In the genomic region with DNA sequence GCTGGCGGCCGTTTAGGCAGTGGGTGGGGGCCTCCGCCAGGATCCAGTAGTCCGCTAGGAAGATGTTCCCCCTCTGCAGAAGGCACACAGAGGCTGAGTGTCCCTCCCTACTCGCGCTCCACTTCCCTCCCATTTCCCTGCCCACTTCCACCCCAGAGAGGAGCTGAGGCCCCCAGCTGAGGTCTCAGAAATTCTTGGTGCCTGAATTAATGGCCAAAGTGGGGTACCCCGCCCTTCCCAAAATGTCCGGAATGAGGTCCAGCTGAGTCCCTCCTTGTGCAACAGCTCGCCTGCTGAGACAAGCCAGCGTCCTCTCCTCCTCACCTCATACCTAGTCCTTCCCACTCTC, we compare ENCODE assay signal across 11 cellular contexts. TPM values are rescaled to one million over a fixed set of nuclear protein-coding genes. Genes with fewer than 3 reads are reported as not detected.
DNase-seq lines count a peak whose midpoint lies in the region; ATAC-seq and TF ChIP-seq lines count a peak whose summit lies in the region.
"Had no signal": no experiment of that assay in that cellular context is flagged by ENCODE, and none has a peak within 500 bp of the region (broad histone marks: within the 10 kb centered on the region; RNA-seq: fewer than 3 reads in every experiment).

No MANE protein-coding gene starts in this region.

- H3K4me3 Mint-ChIP-seq in CD8-positive, alpha-beta memory T cell = peak overlapping the region in 4 of 7 donors; percentile 41 to 66 (median 52)

- intact Hi-C loops in lower leg skin (cut with DNase I; ENCODE audit: low total_unique reads) = no loop called here

- H3K4me1 ChIP-seq in CD8-positive, alpha-beta memory T cell (ENCODE audit: insufficient read depth, low read length) = no peaks in the 10 kb centered on the region
- H3K4me1 ChIP-seq in OCI-LY1 (ENCODE audit: insufficient read depth, low read length, severe bottlenecking) (peaks cover 6% of the 10 kb centered on the region), endocrine pancreas (ENCODE audit: control insufficient read depth, insufficient read depth, low read length) (no peaks in the 10 kb centered on the region), parathyroid adenoma (no peaks in the 10 kb centered on the region)

- no peak overlapping the region for H3K9ac ChIP-seq in OCI-LY1 (ENCODE audit: low read length)
- peak overlapping the region; percentile 54 for H3K9ac ChIP-seq in endocrine pancreas (ENCODE audit: control insufficient read depth, insufficient read depth, low read length)
- no peak overlapping the region for H3K9ac ChIP-seq in parathyroid adenoma

- H3K27ac ChIP-seq in CD8-positive, alpha-beta memory T cell (ENCODE audit: low read depth, low read length) = no peak overlapping the region
- H3K27ac ChIP-seq in OCI-LY1 (ENCODE audit: low read depth, low read length, poor library complexity, severe bottlenecking) (no peak overlapping the region), parathyroid adenoma (no peak overlapping the region)

- no peaks in the 10 kb centered on the region for H3K9me3 Mint-ChIP-seq in CD8-positive, alpha-beta memory T cell
- H3K9me3 Mint-ChIP-seq: activated CD4-positive, alpha-beta T cell treated with anti-CD3 and anti-CD28 coated beads, Interleukin-2, amount 10 ng/mL, durations not matched to agents 7 days and 5 days had no signal

- peak overlapping the region in 1 of 8 donors; percentile 23 for H3K27ac Mint-ChIP-seq in CD8-positive, alpha-beta memory T cell
- H3K27ac Mint-ChIP-seq: activated CD4-positive, alpha-beta T cell treated with anti-CD3 and anti-CD28 coated beads, Interleukin-2, amount 10 ng/mL, durations not matched to agents 7 days and 5 days had no signal

- POLR2A ChIA-PET in CD8-positive, alpha-beta memory T cell (lab: Charles Lee) = interaction anchor here (1.1 to 2.0 kb wide), 3 partner anchors 9 to 50 kb away, joined by 3 to 8 read pairs (median 6); no protein-coding TSS in a partner anchor

- peaks cover 28 to 39% of the 10 kb centered on the region in 2 donors for H3K27me3 Mint-ChIP-seq in CD8-positive, alpha-beta memory T cell

- H3K79me2 ChIP-seq in OCI-LY1 (ENCODE audit: insufficient read depth, low read length) = no peaks in the 10 kb centered on the region
- no peaks in the 10 kb centered on the region for H3K79me2 ChIP-seq in parathyroid adenoma

- H3K4me1 Mint-ChIP-seq in CD8-positive, alpha-beta memory T cell = peaks cover 0 to 5% (median 2%) of the 10 kb centered on the region in 3 donors

- H2AFZ ChIP-seq in OCI-LY1 (ENCODE audit: low read length) (no peak overlapping the region), parathyroid adenoma (peak overlapping the region; percentile 89)

- DNase-seq in CD8-positive, alpha-beta memory T cell = no peak
- no peak for DNase-seq in globus pallidus (ENCODE audit: low spot score)
- DNase-seq in lower leg skin (ENCODE audit: low spot score in 2 of 2) = no peak
- no peak for DNase-seq in NCI-H1048 (lab: John Stamatoyannopoulos, UW)

- H4K20me1 ChIP-seq in OCI-LY1 (ENCODE audit: insufficient read depth, low read length) = no peaks in the 10 kb centered on the region

- no peaks in the 10 kb centered on the region for H3K9me2 ChIP-seq in OCI-LY1 (ENCODE audit: low read depth, low read length)

- peak overlapping the region; percentile 82 for H3K4me2 ChIP-seq in OCI-LY1 (ENCODE audit: low read length)
- H3K4me2 ChIP-seq in parathyroid adenoma (ENCODE audit: low read length) = peak overlapping the region; percentile 87

- H3K36me3 Mint-ChIP-seq in CD8-positive, alpha-beta memory T cell = no peaks in the 10 kb centered on the region

- no peaks in the 10 kb centered on the region for H3K9me3 ChIP-seq in CD8-positive, alpha-beta memory T cell (ENCODE audit: low read length)
- H3K9me3 ChIP-seq in OCI-LY1 (ENCODE audit: low read length) (no peaks in the 10 kb centered on the region), endocrine pancreas (ENCODE audit: control insufficient read depth, low read length) (no peaks in the 10 kb centered on the region), parathyroid adenoma (ENCODE audit: control insufficient read depth, low read length) (no peaks in the 10 kb centered on the region)

- CTCF ChIA-PET in CD8-positive, alpha-beta memory T cell (lab: Charles Lee) = interaction anchor here (0.9 to 7.1 kb wide), 25 partner anchors 9 to 265 kb away, joined by 3 to 97 read pairs (median 7); a partner anchor contains a TSS

- no peak for ATAC-seq in GM21526 (IDR thresholded peaks at IDR 0.05; ENCODE audit: low FRiP score, unreplicated experiment)

- no peak for TF ChIP-seq POLR2A in lower leg skin (IDR thresholded peaks at IDR 0.05)

- peak overlapping the region; percentile 65 for H3K4me3 ChIP-seq in CD8-positive, alpha-beta memory T cell (ENCODE audit: low read length)
- H3K4me3 ChIP-seq in OCI-LY1 (ENCODE audit: low read depth, low read length, poor library complexity, severe bottlenecking) (peak overlapping the region; percentile 57), endocrine pancreas (ENCODE audit: control insufficient read depth, insufficient read depth, low read length) (no peak overlapping the region), parathyroid adenoma (ENCODE audit: low read depth, low read length) (no peak overlapping the region), lower leg skin (ENCODE audit: low read depth, poor library complexity, severe bottlenecking) (no peak overlapping the region)

- no peaks in the 10 kb centered on the region for H3F3A ChIP-seq in OCI-LY1 (ENCODE audit: insufficient read depth, low read length)

- 20 to 23% methylated on average over 9 to 10 of the region's 10 CpGs for WGBS in lower leg skin, 2 donors

- H3K27me3 ChIP-seq in CD8-positive, alpha-beta memory T cell (ENCODE audit: insufficient read depth, low read length, poor library complexity, severe bottlenecking) = peaks cover 28% of the 10 kb centered on the region
- H3K27me3 ChIP-seq in OCI-LY1 (ENCODE audit: insufficient read depth, low read length) = no peaks in the 10 kb centered on the region; the same call in none of the 2 replicates
- H3K27me3 ChIP-seq in endocrine pancreas (ENCODE audit: control insufficient read depth, insufficient read depth, low read length) = peaks cover 2% of the 10 kb centered on the region
- H3K27me3 ChIP-seq in parathyroid adenoma (ENCODE audit: control insufficient read depth, insufficient read depth, low read length) = no peaks in the 10 kb centered on the region

- no peaks in the 10 kb centered on the region for H3K36me3 ChIP-seq in CD8-positive, alpha-beta memory T cell (ENCODE audit: insufficient read depth, low read length)
- H3K36me3 ChIP-seq in OCI-LY1 (ENCODE audit: insufficient read depth, low read length) (no peaks in the 10 kb centered on the region), endocrine pancreas (ENCODE audit: control insufficient read depth, insufficient read depth, low read length) (no peaks in the 10 kb centered on the region), parathyroid adenoma (ENCODE audit: control insufficient read depth, insufficient read depth, low read length) (no peaks in the 10 kb centered on the region)

- TF ChIP-seq CTCF in OCI-LY1 (IDR thresholded peaks at IDR 0.05; ENCODE audit: low read length) (no peak), parathyroid adenoma (IDR thresholded peaks at IDR 0.05) (no peak), lower leg skin (IDR thresholded peaks at IDR 0.05) (no peak)

RNA-seq across cellular contexts. Expression of a gene that starts 7.9 kb away (rescaled TPM):
- not detected for total RNA-seq in CD8-positive, alpha-beta memory T cell
- not detected for polyA plus RNA-seq in CD8-positive, alpha-beta memory T cell
- 100 to 1,000 TPM in 1 of 4 donors, 10 to 100 TPM in 3; 73.8 to 143 (median 88.2) TPM for total RNA-seq in lower leg skin
- total RNA-seq: activated CD4-positive, alpha-beta T cell treated with anti-CD3 and anti-CD28 coated beads, Interleukin-2, amount 10 ng/mL, durations not matched to agents 7 days and 5 days; T-helper 1 cell treated with Interleukin-12 subunit alpha and Interleukin-12 subunit beta and Interleukin-4 antibody, amounts not matched to agents 30 ng/mL and 1 ng/mL, for 36 hours had no signal

RNA-seq across cellular contexts. Expression of a gene that starts 13.5 kb away (rescaled TPM):
- 1 to 10 TPM; 1.6 to 1.8 TPM for total RNA-seq in CD8-positive, alpha-beta memory T cell
- polyA plus RNA-seq in CD8-positive, alpha-beta memory T cell = not detected
- total RNA-seq in lower leg skin = not detected

RNA-seq across cellular contexts. Expression of a gene that starts 22.9 kb away (rescaled TPM):
- 1 to 10 TPM; 1.3 to 1.9 TPM for total RNA-seq in CD8-positive, alpha-beta memory T cell
- polyA plus RNA-seq in CD8-positive, alpha-beta memory T cell = not detected
- total RNA-seq in lower leg skin = 100 to 1,000 TPM; 131 to 246 (median 157) TPM
- total RNA-seq: M059J; T-helper 1 cell treated with Interleukin-12 subunit alpha and Interleukin-12 subunit beta and Interleukin-4 antibody, amounts not matched to agents 30 ng/mL and 1 ng/mL, for 36 hours had no signal

RNA-seq across cellular contexts. Expression of a gene that starts 41.8 kb away (rescaled TPM):
- total RNA-seq in CD8-positive, alpha-beta memory T cell = 10 to 100 TPM; 26.5 to 35.8 TPM
- polyA plus RNA-seq in CD8-positive, alpha-beta memory T cell = 12.1 TPM
- total RNA-seq in lower leg skin = 100 to 1,000 TPM; 197 to 545 (median 266) TPM

RNA-seq across cellular contexts. Expression of a gene that starts 52.3 kb away (rescaled TPM):
- 10 to 100 TPM; 38.3 to 41.0 TPM for total RNA-seq in CD8-positive, alpha-beta memory T cell
- 98.3 TPM for polyA plus RNA-seq in CD8-positive, alpha-beta memory T cell
- total RNA-seq in lower leg skin = 10 to 100 TPM; 43.5 to 58.9 (median 49.3) TPM

Comparison
In these comparisons a context has a peak if more than half of its experiments do, and no peak if none do; other contexts are left out.
1. H3K4me3 ChIP-seq: peak in CD8-positive, alpha-beta memory T cell (single experiment) and OCI-LY1 (single experiment); none in endocrine pancreas (single experiment), parathyroid adenoma (single experiment) and lower leg skin (single experiment).
2. RNA of a gene that starts 7.9 kb away (total RNA-seq): 73.8 to 143 TPM in lower leg skin; not detected in CD8-positive, alpha-beta memory T cell; every median in the first group is over 10 times any median in the second.
3. RNA of a gene that starts 22.9 kb away (total RNA-seq): 131 to 246 TPM in lower leg skin; 1.3 to 1.9 TPM in CD8-positive, alpha-beta memory T cell; every median in the first group is over 10 times any median in the second.